8 cellular contexts compared by ENCODE assay signal in the genomic region with DNA sequence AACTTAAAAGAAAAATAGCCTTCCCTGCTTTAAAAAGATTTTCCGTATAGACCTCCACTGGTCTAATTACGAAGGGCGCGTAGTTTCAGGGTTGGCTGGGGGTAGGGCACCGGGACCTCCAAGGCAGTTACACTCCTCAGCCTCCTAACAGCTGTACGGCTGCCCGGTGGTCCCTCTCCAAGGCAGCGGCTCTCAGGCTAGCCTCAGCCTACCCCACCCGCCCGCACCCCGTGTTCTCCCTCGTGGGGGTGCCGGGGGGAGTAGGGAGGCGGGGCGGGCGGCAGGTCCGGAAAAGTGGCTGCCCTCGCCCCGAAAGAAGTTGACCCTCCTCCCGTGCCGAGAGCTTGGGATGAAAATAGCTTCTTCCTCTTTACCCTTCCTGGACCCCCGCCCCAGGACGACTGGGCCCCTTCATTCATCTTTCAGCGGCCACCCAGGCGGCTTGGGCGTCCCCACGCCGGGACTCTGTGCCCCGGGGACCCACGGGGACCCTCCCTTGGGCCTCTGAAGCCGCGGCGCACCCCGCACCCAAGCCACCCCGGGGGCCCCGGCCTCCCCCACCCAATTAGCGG. TPM values are rescaled to one million over a fixed set of nuclear protein-coding genes. Genes with fewer than 3 reads are reported as not detected.
A peak's percentile ranks its signal among the peaks of the same experiment; 100 is the strongest.
DNase-seq lines count a peak whose midpoint lies in the region; ATAC-seq and TF ChIP-seq lines count a peak whose summit lies in the region.

No MANE protein-coding gene starts in this region.

- peak overlapping the region; percentile 100 for H3K27ac ChIP-seq in foreskin keratinocyte

- H3K4me1 ChIP-seq in foreskin keratinocyte = peaks cover 12% of the 10 kb centered on the region

- H3K27me3 ChIP-seq in foreskin keratinocyte = no peaks in the 10 kb centered on the region

- TF ChIP-seq CTCF in foreskin keratinocyte (conservative IDR thresholded peaks at IDR 0.05) = no peak

- no peak for ATAC-seq in foreskin keratinocyte
- ATAC-seq in HG03342 (IDR thresholded peaks at IDR 0.05; ENCODE audit: unreplicated experiment) = no peak
- ATAC-seq in HG03135 (IDR thresholded peaks at IDR 0.05; ENCODE audit: unreplicated experiment) = no peak

- peak in 2 of 3 experiments; percentile 6 to 20 for DNase-seq in activated CD8-positive, alpha-beta memory T cell treated with anti-CD3 and anti-CD28 coated beads for 48 hours (ENCODE audit: low read depth in 2 of 3, low spot score in 2 of 3)
- no peak for DNase-seq in activated CD8-positive, alpha-beta memory T cell treated with anti-CD3 and anti-CD28 coated beads for 24 hours
- DNase-seq in NCI-H1105 treated with DMSO at 0.1 percent for 48 hours (lab: John Stamatoyannopoulos, UW) (peak; percentile 28), foreskin keratinocyte (no peak), nucleus accumbens (lab: John Stamatoyannopoulos, UW) (peak in 33 of 56 donors; percentile 8 to 65 (median 47))
- peak; percentile 17 for DNase-seq in activated T-helper 9 cell treated with anti-CD3 and anti-CD28 coated beads, Interleukin-2, amount 50 U/mL, for 16 hours (ENCODE audit: low read depth)

RNA-seq across cellular contexts. Expression of a gene that starts 1.0 kb away (rescaled TPM):
- total RNA-seq in foreskin keratinocyte = 27.7 and 31.7 TPM in 2 replicates
- polyA plus RNA-seq in foreskin keratinocyte = 9.0 and 9.4 TPM in 2 replicates

Comparison
In these comparisons a context has a peak if more than half of its experiments do, and no peak if none do; other contexts are left out.
1. DNase-seq: peak in activated CD8-positive, alpha-beta memory T cell treated with anti-CD3 and anti-CD28 coated beads for 48 hours (2 of 3), NCI-H1105 treated with DMSO at 0.1 percent for 48 hours (single experiment), activated T-helper 9 cell treated with anti-CD3 and anti-CD28 coated beads, Interleukin-2, amount 50 U/mL, for 16 hours (single experiment) and nucleus accumbens (33 of 56); none in activated CD8-positive, alpha-beta memory T cell treated with anti-CD3 and anti-CD28 coated beads for 24 hours (single experiment) and foreskin keratinocyte (0 of 2).